ENCODE assay signal across 8 cellular contexts in genomic region chr1:245953876-245954660, GRCh38.
DNase-seq lines count a peak whose midpoint lies in the region; ATAC-seq and TF ChIP-seq lines count a peak whose summit lies in the region.

No MANE protein-coding gene starts in this region.

- peak overlapping the region; percentile 72 to 89 (median 86) for H3K4me3 Mint-ChIP-seq in IgD-negative memory B cell
- H3K4me3 Mint-ChIP-seq in chondrocyte (ENCODE audit: unreplicated experiment), result peak overlapping the region; percentile 1

- H3K27ac Mint-ChIP-seq in IgD-negative memory B cell, result peak overlapping the region; percentile 93 to 100 (median 95)
- H3K27ac Mint-ChIP-seq in chondrocyte (ENCODE audit: unreplicated experiment), result no peak overlapping the region

- DNase-seq in BE2C (peak; percentile 27), chondrocyte (ENCODE audit: low spot score) (no peak), ovary (no peak), NCI-H146 treated with DMSO at 0.1 percent for 48 hours (lab: John Stamatoyannopoulos, UW; ENCODE audit: unreplicated experiment) (no peak), HuH-7.5 (ENCODE audit: low spot score) (no peak)

- H3K36me3 ChIP-seq in BE2C, result peaks cover 11% of the 10 kb centered on the region
- H3K36me3 ChIP-seq in ovary, result no peaks in the 10 kb centered on the region

- intact Hi-C loops in ovary (cut with DNase I), result no loop called here

- H3K27ac ChIP-seq in ovary, result peak overlapping the region in 1 of 2 donors; percentile 72

- TF ChIP-seq POLR2A in ovary (IDR thresholded peaks at IDR 0.05), result no peak

- H3K4me1 ChIP-seq in BE2C (peaks cover 17% of the 10 kb centered on the region), ovary (ENCODE audit: insufficient read depth) (peaks cover 3% of the 10 kb centered on the region)

- no peak for TF ChIP-seq EP300 in ovary (IDR thresholded peaks at IDR 0.05)

- no peaks in the 10 kb centered on the region for H3K9me3 Mint-ChIP-seq in IgD-negative memory B cell
- no peaks in the 10 kb centered on the region for H3K9me3 Mint-ChIP-seq in chondrocyte (ENCODE audit: low read depth)

- peaks cover 20 to 27% (median 26%) of the 10 kb centered on the region in 3 donors for H3K4me1 Mint-ChIP-seq in IgD-negative memory B cell
- H3K4me1 Mint-ChIP-seq in chondrocyte (ENCODE audit: low read depth), result peaks cover 18% of the 10 kb centered on the region

- TF ChIP-seq CTCF in BE2C (IDR thresholded peaks at IDR 0.05; ENCODE audit: low read depth, low read length) (no peak), chondrocyte (IDR thresholded peaks at IDR 0.05) (no peak), ovary (IDR thresholded peaks at IDR 0.05) (no peak)

- H3K4me3 ChIP-seq in BE2C (ENCODE audit: low read depth, low read length) (peak overlapping the region; percentile 31), ovary (peak overlapping the region; percentile 30)

- no peaks in the 10 kb centered on the region for H3K9me3 ChIP-seq in BE2C
- no peaks in the 10 kb centered on the region for H3K9me3 ChIP-seq in ovary

- H3K27me3 Mint-ChIP-seq in IgD-negative memory B cell (no peaks in the 10 kb centered on the region), chondrocyte (ENCODE audit: low read depth) (no peaks in the 10 kb centered on the region)

- H3K27me3 ChIP-seq in BE2C, result no peaks in the 10 kb centered on the region
- no peaks in the 10 kb centered on the region for H3K27me3 ChIP-seq in ovary

- 20 to 25% (median 24%) methylated on average over 8 of the region's 8 CpGs for WGBS in ovary, 3 donors

- H3K36me3 Mint-ChIP-seq in IgD-negative memory B cell (peaks cover 4% of the 10 kb centered on the region), chondrocyte (ENCODE audit: low read depth) (no peaks in the 10 kb centered on the region)

- ATAC-seq in GM19372 (IDR thresholded peaks at IDR 0.05; ENCODE audit: low read depth, unreplicated experiment) (peak; percentile 38), HG02588 (IDR thresholded peaks at IDR 0.05; ENCODE audit: unreplicated experiment) (no peak)
